ENCODE assay signal across 1 cellular context in the genomic region with DNA sequence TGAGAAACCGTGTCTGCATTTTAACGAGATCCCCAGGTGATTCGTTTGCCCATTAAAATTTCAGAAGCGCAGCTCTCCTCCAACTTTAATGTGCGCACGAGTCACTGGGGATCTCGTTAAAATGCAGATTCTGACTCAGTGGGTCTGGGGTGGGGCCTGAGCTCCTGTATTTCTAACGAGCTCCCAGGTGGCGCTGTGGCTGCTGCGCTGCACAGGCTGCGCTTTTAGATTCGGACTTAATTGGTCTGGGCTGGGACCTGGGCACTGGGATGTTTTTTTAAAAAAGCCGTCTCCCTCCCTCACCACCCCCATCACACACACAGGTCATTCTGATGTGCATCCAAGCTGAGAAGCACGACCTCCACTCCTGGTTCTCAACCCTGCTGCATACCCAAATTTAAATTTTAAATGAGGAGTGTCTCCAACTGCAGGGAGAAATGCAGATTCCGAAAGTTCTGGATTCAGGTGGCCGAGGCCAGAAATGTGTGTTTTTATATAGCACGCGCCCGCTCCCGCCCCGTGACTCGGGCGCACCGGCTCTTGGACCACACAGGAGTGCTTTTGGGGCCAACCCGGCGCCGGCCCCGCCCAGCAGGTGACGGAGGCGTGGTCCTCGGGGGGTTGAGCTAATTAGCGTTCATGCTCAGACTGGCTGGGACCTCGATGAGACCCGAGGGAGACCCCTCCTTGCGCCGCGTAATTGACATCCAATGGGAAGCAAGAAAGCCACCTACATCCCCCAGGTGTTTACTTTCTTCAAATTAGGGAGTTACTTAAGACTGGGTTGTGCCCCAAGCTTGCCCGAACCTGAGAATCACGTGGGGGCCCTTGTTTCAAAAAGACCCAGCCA.
TF ChIP-seq lines count a peak whose summit lies in the region.

No MANE protein-coding gene starts in this region.

TF ChIP-seq in GM23338, 12 proteins besides CTCF, POLR2A, EP300 and RAD21 (continued from another document):
- TF ChIP-seq, protein P1, sequence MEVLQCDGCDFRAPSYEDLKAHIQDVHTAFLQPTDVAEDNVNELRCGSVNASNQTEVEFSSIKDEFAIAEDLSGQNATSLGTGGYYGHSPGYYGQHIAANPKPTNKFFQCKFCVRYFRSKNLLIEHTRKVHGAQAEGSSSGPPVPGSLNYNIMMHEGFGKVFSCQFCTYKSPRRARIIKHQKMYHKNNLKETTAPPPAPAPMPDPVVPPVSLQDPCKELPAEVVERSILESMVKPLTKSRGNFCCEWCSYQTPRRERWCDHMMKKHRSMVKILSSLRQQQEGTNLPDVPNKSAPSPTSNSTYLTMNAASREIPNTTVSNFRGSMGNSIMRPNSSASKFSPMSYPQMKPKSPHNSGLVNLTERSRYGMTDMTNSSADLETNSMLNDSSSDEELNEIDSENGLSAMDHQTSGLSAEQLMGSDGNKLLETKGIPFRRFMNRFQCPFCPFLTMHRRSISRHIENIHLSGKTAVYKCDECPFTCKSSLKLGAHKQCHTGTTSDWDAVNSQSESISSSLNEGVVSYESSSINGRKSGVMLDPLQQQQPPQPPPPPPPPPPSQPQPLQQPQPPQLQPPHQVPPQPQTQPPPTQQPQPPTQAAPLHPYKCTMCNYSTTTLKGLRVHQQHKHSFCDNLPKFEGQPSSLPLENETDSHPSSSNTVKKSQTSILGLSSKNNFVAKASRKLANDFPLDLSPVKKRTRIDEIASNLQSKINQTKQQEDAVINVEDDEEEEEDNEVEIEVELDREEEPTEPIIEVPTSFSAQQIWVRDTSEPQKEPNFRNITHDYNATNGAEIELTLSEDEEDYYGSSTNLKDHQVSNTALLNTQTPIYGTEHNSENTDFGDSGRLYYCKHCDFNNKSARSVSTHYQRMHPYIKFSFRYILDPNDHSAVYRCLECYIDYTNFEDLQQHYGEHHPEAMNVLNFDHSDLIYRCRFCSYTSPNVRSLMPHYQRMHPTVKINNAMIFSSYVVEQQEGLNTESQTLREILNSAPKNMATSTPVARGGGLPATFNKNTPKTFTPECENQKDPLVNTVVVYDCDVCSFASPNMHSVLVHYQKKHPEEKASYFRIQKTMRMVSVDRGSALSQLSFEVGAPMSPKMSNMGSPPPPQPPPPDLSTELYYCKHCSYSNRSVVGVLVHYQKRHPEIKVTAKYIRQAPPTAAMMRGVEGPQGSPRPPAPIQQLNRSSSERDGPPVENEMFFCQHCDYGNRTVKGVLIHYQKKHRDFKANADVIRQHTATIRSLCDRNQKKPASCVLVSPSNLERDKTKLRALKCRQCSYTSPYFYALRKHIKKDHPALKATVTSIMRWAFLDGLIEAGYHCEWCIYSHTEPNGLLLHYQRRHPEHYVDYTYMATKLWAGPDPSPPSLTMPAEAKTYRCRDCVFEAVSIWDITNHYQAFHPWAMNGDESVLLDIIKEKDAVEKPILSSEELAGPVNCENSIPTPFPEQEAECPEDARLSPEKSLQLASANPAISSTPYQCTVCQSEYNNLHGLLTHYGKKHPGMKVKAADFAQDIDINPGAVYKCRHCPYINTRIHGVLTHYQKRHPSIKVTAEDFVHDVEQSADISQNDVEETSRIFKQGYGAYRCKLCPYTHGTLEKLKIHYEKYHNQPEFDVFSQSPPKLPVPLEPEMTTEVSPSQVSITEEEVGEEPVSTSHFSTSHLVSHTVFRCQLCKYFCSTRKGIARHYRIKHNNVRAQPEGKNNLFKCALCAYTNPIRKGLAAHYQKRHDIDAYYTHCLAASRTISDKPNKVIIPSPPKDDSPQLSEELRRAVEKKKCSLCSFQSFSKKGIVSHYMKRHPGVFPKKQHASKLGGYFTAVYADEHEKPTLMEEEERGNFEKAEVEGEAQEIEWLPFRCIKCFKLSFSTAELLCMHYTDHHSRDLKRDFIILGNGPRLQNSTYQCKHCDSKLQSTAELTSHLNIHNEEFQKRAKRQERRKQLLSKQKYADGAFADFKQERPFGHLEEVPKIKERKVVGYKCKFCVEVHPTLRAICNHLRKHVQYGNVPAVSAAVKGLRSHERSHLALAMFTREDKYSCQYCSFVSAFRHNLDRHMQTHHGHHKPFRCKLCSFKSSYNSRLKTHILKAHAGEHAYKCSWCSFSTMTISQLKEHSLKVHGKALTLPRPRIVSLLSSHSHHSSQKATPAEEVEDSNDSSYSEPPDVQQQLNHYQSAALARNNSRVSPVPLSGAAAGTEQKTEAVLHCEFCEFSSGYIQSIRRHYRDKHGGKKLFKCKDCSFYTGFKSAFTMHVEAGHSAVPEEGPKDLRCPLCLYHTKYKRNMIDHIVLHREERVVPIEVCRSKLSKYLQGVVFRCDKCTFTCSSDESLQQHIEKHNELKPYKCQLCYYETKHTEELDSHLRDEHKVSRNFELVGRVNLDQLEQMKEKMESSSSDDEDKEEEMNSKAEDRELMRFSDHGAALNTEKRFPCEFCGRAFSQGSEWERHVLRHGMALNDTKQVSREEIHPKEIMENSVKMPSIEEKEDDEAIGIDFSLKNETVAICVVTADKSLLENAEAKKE (CRISPR knock-in tag; IDR thresholded peaks at IDR 0.05): 0 out of 2 replicates have a peak, but pooled peaks have one; percentile 10
- no peak for TF ChIP-seq STAT1 (IDR thresholded peaks at IDR 0.05; ENCODE audit: unreplicated experiment)
TF ChIP-seq in GM23338: peak in this region for 4.
